In genomic region chr16:11797957-11798299, GRCh38 we compare ENCODE assay signal across 8 cellular contexts. TPM values are rescaled to one million over a fixed set of nuclear protein-coding genes. Genes with fewer than 3 reads are reported as not detected.
DNase-seq lines count a peak whose midpoint lies in the region; ATAC-seq, FAIRE-seq and TF ChIP-seq lines count a peak whose summit lies in the region.

No MANE protein-coding gene starts in this region.

- CTCF ChIA-PET in HEK293 (lab: Yijun Ruan, JAX): interaction anchor here (0.5 to 2.7 kb wide), 16 partner anchors 9 to 391 kb away, joined by 3 to 14 read pairs (median 5); partner anchors contain the start of gene TXNDC11
- CTCF ChIA-PET in activated CD8-positive, alpha-beta T cell treated with anti-CD3 and anti-CD28 coated beads, Interleukin-2, amount 10 ng/mL, durations not matched to agents 7 days and 5 days (lab: Charles Lee): interaction anchor here (0.8 to 5.8 kb wide), 24 partner anchors 9 to 848 kb away, joined by 3 to 124 read pairs (median 5); partner anchors contain the start of gene TXNDC11

- H3K4me3 ChIP-seq in HEK293 (ENCODE audit: low read depth, low read length): peak overlapping the region; percentile 69
- peak overlapping the region; percentile 62 to 100 (median 93) for H3K4me3 ChIP-seq in heart right ventricle

- H3K4me1 ChIP-seq in HEK293 (ENCODE audit: control insufficient read depth, insufficient read depth, low read length): peaks cover 17% of the 10 kb centered on the region
- H3K4me1 ChIP-seq in heart right ventricle: peaks cover 0 to 68% (median 58%) of the 10 kb centered on the region in 9 donors

- H3K27ac Mint-ChIP-seq in activated CD8-positive, alpha-beta T cell treated with anti-CD3 and anti-CD28 coated beads, Interleukin-2, amount 10 ng/mL, durations not matched to agents 7 days and 5 days: peak overlapping the region; percentile 98

- no peaks in the 10 kb centered on the region for H3K9me3 Mint-ChIP-seq in activated CD8-positive, alpha-beta T cell treated with anti-CD3 and anti-CD28 coated beads, Interleukin-2, amount 10 ng/mL, durations not matched to agents 7 days and 5 days (ENCODE audit: insufficient read depth)

- ATAC-seq in activated CD8-positive, alpha-beta T cell treated with anti-CD3 and anti-CD28 coated beads, Interleukin-2, amount 10 ng/mL, durations not matched to agents 7 days and 5 days: no peak
- peak in 4 of 8 donors; percentile 13 to 40 (median 24) for ATAC-seq in heart right ventricle

- 6% methylated on average over 7 of the region's 7 CpGs for WGBS in heart right ventricle, 2 donors

- TF ChIP-seq CTCF in HEK293 (tag by site-specific recombination; IDR thresholded peaks at IDR 0.05): no peak
- TF ChIP-seq CTCF in heart right ventricle (IDR thresholded peaks at IDR 0.05): no peak

- peaks cover 65% of the 10 kb centered on the region for H3K4me1 Mint-ChIP-seq in activated CD8-positive, alpha-beta T cell treated with anti-CD3 and anti-CD28 coated beads, Interleukin-2, amount 10 ng/mL, durations not matched to agents 7 days and 5 days (ENCODE audit: low read depth)

- H3K27me3 Mint-ChIP-seq in activated CD8-positive, alpha-beta T cell treated with anti-CD3 and anti-CD28 coated beads, Interleukin-2, amount 10 ng/mL, durations not matched to agents 7 days and 5 days (ENCODE audit: low read depth): no peaks in the 10 kb centered on the region

- TF ChIP-seq POLR2A in GM12891 (IDR thresholded peaks at IDR 0.05; ENCODE audit: low read depth, low read length): no peak

- H3K27me3 ChIP-seq in heart right ventricle: no peaks in the 10 kb centered on the region

- H3K36me3 ChIP-seq in HEK293 (ENCODE audit: control insufficient read depth in 2 of 2, insufficient read depth in 1 of 2, low read length in 2 of 2): peaks cover 0 to 10% of the 10 kb centered on the region in 2 experiments; a peak in 2 of 3 replicates
- H3K36me3 ChIP-seq in heart right ventricle: peaks cover 0 to 13% (median 0%) of the 10 kb centered on the region in 9 donors

- H3K9me3 ChIP-seq in HEK293 (ENCODE audit: control insufficient read depth, insufficient read depth, low read depth, low read length) (no peaks in the 10 kb centered on the region), heart right ventricle (no peaks in the 10 kb centered on the region)

- intact Hi-C loops in heart right ventricle (cut with DNase I): loop anchor here in 8 of 10 donors (1.0 to 10.0 kb wide), 9 partner anchors 47 to 267 kb away; partner anchors contain the start of genes TXNDC11 (in 5 of the 8), GSPT1 (in 1 of the 8) and RSL1D1 (in 1 of the 8)

- FAIRE-seq in GM12891 (lab: Jason Lieb, UNC): no peak

- H3K36me3 Mint-ChIP-seq in activated CD8-positive, alpha-beta T cell treated with anti-CD3 and anti-CD28 coated beads, Interleukin-2, amount 10 ng/mL, durations not matched to agents 7 days and 5 days (ENCODE audit: low read depth): peaks cover 30% of the 10 kb centered on the region

- peak overlapping the region; percentile 93 for H3K27ac ChIP-seq in HEK293 (ENCODE audit: extremely low read depth, low read depth, low read length)
- peak overlapping the region; percentile 53 to 100 (median 98) for H3K27ac ChIP-seq in heart right ventricle

- POLR2A ChIA-PET in HEK293 (lab: Yijun Ruan, JAX): interaction anchor here (0.9 to 2.9 kb wide), 9 partner anchors 10 to 113 kb away, joined by 4 to 39 read pairs (median 5); partner anchors contain the start of genes RSL1D1 and TXNDC11
- POLR2A ChIA-PET in activated CD8-positive, alpha-beta T cell treated with anti-CD3 and anti-CD28 coated beads, Interleukin-2, amount 10 ng/mL, durations not matched to agents 7 days and 5 days (lab: Charles Lee): interaction anchor here (0.7 to 9.5 kb wide), 17 partner anchors 9 to 840 kb away, joined by 3 to 149 read pairs (median 4); partner anchors contain the start of genes RSL1D1, SOCS1 and TXNDC11

- DNase-seq in AG20443 (ENCODE audit: low spot score) (peak; percentile 18), heart right ventricle (no peak), renal cortical epithelial cell (ENCODE audit: low read depth) (peak; percentile 32), epidermal melanocyte (ENCODE audit: insufficient read length, low spot score) (no peak), NK-92 (lab: John Stamatoyannopoulos, UW; ENCODE audit: unreplicated experiment) (no peak), GM12891 (ENCODE audit: insufficient read length, low spot score) (no peak)
- no peak for DNase-seq in activated CD8-positive, alpha-beta T cell treated with anti-CD3 and anti-CD28 coated beads, Interleukin-2, amount 10 ng/mL, durations not matched to agents 7 days and 5 days

- H3K4me3 Mint-ChIP-seq in activated CD8-positive, alpha-beta T cell treated with anti-CD3 and anti-CD28 coated beads, Interleukin-2, amount 10 ng/mL, durations not matched to agents 7 days and 5 days: peak overlapping the region; percentile 95

TF ChIP-seq in HEK293, 187 proteins besides CTCF, POLR2A, EP300 and RAD21 (continues in another document):
- 0 out of 2 replicates have a peak, but pooled peaks have one; percentile 3 for TF ChIP-seq ZBTB20 (tag by site-specific recombination; IDR thresholded peaks at IDR 0.05)
- TF ChIP-seq ZBTB11 (tag by site-specific recombination; conservative IDR thresholded peaks at IDR 0.05; ENCODE audit: low read depth): peak; percentile 71

TF ChIP-seq in GM12891, 5 proteins besides CTCF, POLR2A, EP300 and RAD21:
- TF ChIP-seq SPI1 (IDR thresholded peaks at IDR 0.05; ENCODE audit: low read depth, low read length) (no peak), TAF1 (IDR thresholded peaks at IDR 0.05; ENCODE audit: low read depth, low read length) (no peak), PAX5 (IDR thresholded peaks at IDR 0.05; ENCODE audit: insufficient read depth, low read length, severe bottlenecking) (no peak), POU2F2 (IDR thresholded peaks at IDR 0.05; ENCODE audit: low read depth, low read length) (no peak), POLR2AphosphoS5 (IDR thresholded peaks at IDR 0.05; ENCODE audit: low read depth, low read length) (no peak)

RNA-seq across cellular contexts. Expression of gene ZC3H7A, which starts 0.9 kb away (rescaled TPM):
- 10 to 100 TPM; 58.9 TPM for total RNA-seq in activated CD8-positive, alpha-beta T cell treated with anti-CD3 and anti-CD28 coated beads, Interleukin-2, amount 10 ng/mL, durations not matched to agents 7 days and 5 days
- total RNA-seq in heart right ventricle (10 to 100 TPM; 26.8 to 36.1 (median 30.6) TPM), renal cortical epithelial cell (34.2 and 77.0 TPM in 2 replicates)
- polyA plus RNA-seq in heart right ventricle: 10 to 100 TPM; 15.2 to 22.8 TPM
- 57.8 TPM for polyA plus RNA-seq in GM12891 (2012; ENCODE audit: low read depth, missing spikeins)

RNA-seq across cellular contexts. Expression of gene RSL1D1, which starts 53.4 kb away (rescaled TPM):
- 100 to 1,000 TPM; 156 to 158 TPM for total RNA-seq in activated CD8-positive, alpha-beta T cell treated with anti-CD3 and anti-CD28 coated beads, Interleukin-2, amount 10 ng/mL, durations not matched to agents 7 days and 5 days
- total RNA-seq in heart right ventricle: 100 to 1,000 TPM in 6 of 10 donors, 10 to 100 TPM in 4; 89.4 to 133 (median 105) TPM
- polyA plus RNA-seq in heart right ventricle: 10 to 100 TPM; 24.7 to 63.3 TPM
- 92.6 and 173 TPM in 2 replicates for total RNA-seq in renal cortical epithelial cell
- polyA plus RNA-seq in GM12891 (2012; ENCODE audit: low read depth, missing spikeins): 174 TPM

RNA-seq across cellular contexts. Expression of gene TXNDC11, which starts 55.3 kb away (rescaled TPM):
- total RNA-seq in activated CD8-positive, alpha-beta T cell treated with anti-CD3 and anti-CD28 coated beads, Interleukin-2, amount 10 ng/mL, durations not matched to agents 7 days and 5 days: 10 to 100 TPM; 30.1 to 34.4 TPM
- total RNA-seq in heart right ventricle (10 to 100 TPM; 16.8 to 29.3 (median 23.9) TPM), renal cortical epithelial cell (38.3 and 47.9 TPM in 2 replicates)
- polyA plus RNA-seq in heart right ventricle: 10 to 100 TPM; 30.0 to 46.7 TPM
- 31.7 TPM for polyA plus RNA-seq in GM12891 (2012; ENCODE audit: low read depth, missing spikeins)

Comparison
In these comparisons a context has a peak if more than half of its experiments do, and no peak if none do; other contexts are left out.
1. DNase-seq: peak in AG20443 (single experiment) and renal cortical epithelial cell (single experiment); none in activated CD8-positive, alpha-beta T cell treated with anti-CD3 and anti-CD28 coated beads, Interleukin-2, amount 10 ng/mL, durations not matched to agents 7 days and 5 days (single experiment), heart right ventricle (0 of 2), epidermal melanocyte (single experiment), NK-92 (single experiment) and GM12891 (single experiment).